Comparison of ENCODE assay signal across 8 cellular contexts in the genomic region with DNA sequence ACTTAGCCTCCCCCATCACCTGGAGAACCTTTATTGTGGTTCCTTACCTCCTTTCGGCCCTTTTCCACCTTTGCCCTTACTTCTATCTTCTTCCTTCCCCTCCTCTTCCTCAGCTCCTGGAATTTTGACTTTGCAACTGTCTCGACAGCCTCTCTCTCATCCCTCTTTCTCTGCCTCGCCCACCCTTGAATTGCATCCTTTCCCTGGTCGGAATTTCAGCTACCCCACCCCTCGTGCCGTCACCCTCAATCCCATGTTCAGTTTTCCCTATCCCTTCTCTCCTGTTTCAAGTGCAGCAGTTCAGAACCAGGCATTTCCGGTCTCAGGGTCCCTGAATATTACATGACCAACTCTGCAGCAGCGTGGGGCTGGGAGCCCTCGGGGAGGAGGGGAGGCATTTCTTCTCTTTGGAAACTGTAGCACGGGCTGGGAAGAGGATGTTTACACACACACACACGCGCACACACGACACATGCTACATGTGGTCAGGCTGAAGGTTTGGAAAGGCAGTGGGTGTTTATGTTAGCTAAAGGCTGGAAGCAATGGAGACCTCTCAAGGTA. TPM values are rescaled to one million over a fixed set of nuclear protein-coding genes. Genes with fewer than 3 reads are reported as not detected.
DNase-seq lines count a peak whose midpoint lies in the region; ATAC-seq and TF ChIP-seq lines count a peak whose summit lies in the region.

No MANE protein-coding gene starts in this region.

- no peak overlapping the region for H2AK5ac ChIP-seq in mesenchymal stem cell (ENCODE audit: low read length, severe bottlenecking)

- H3K18ac ChIP-seq in mesenchymal stem cell (ENCODE audit: low read depth in 1 of 2, low read length in 2 of 2) = peak overlapping the region; percentile 90 to 99

- H3K9me3 ChIP-seq in mesenchymal stem cell (ENCODE audit: control insufficient read depth, low read length) = no peaks in the 10 kb centered on the region
- H3K9me3 ChIP-seq in transverse colon = no peaks in the 10 kb centered on the region

- peak overlapping the region in 1 of 2 experiments; percentile 71 for H3K14ac ChIP-seq in mesenchymal stem cell (ENCODE audit: low read length in 2 of 2)

- no peak for TF ChIP-seq EP300 in transverse colon (IDR thresholded peaks at IDR 0.05; ENCODE audit: low read depth)

- no peak for TF ChIP-seq CTCF in transverse colon (IDR thresholded peaks at IDR 0.05)

- H2AFZ ChIP-seq in mesenchymal stem cell (ENCODE audit: low read depth, low read length) = peak overlapping the region; percentile 89

- H3K27me3 ChIP-seq in mesenchymal stem cell (ENCODE audit: control insufficient read depth in 1 of 2, insufficient read depth in 1 of 2, low read length in 2 of 2) (no peaks in the 10 kb centered on the region), transverse colon (no peaks in the 10 kb centered on the region)

- peak overlapping the region; percentile 91 to 96 for H3K4ac ChIP-seq in mesenchymal stem cell (ENCODE audit: low read depth in 1 of 2, low read length in 2 of 2)

- no peak overlapping the region for H2BK15ac ChIP-seq in mesenchymal stem cell (ENCODE audit: low read depth, poor library complexity, severe bottlenecking)

- H2BK120ac ChIP-seq in mesenchymal stem cell (ENCODE audit: low read depth, low read length) = peak overlapping the region; percentile 81

- in situ Hi-C loops in transverse colon (cut with MboI; ENCODE audit: low pct_ligation_motif_present in 1 of 4, low pct_unique_long_range_greater_than_20kb in 1 of 4, low sequenced_read_pairs in 3 of 4) = no loop called here

- ATAC-seq in Right ventricle myocardium superior (ENCODE audit: poor library complexity) (no peak), HG03521 (IDR thresholded peaks at IDR 0.05; ENCODE audit: unreplicated experiment) (no peak)

- no peak overlapping the region for H2BK5ac ChIP-seq in mesenchymal stem cell (ENCODE audit: low read depth, low read length, poor library complexity, severe bottlenecking)

- H3K79me1 ChIP-seq in mesenchymal stem cell (replicated peaks; ENCODE audit: low read length, poor library complexity, severe bottlenecking) = peaks cover 6% of the 10 kb centered on the region

- DNase-seq in Right ventricle myocardium superior (peak; percentile 51), cardiac septum (ENCODE audit: low spot score) (no peak), RPMI7951 (ENCODE audit: low read depth) (peak; percentile 40), dermis blood vessel endothelial cell (peak; percentile 54), mesenchymal stem cell (peak; percentile 94), transverse colon (peak; percentile 47), inferior parietal cortex (ENCODE audit: extremely low spot score) (no peak)

- 2% methylated on average over 8 of the region's 13 CpGs for WGBS in mesenchymal stem cell
- WGBS in transverse colon (ENCODE audit: low coverage in 1 of 2), 2 donors = 0% methylated on average over 6 to 13 of the region's 13 CpGs

- H3K4me3 ChIP-seq in mesenchymal stem cell (ENCODE audit: insufficient read depth in 1 of 2, low read depth in 1 of 2, low read length in 2 of 2) (peak overlapping the region; percentile 95 to 100), transverse colon (peak overlapping the region; percentile 52 to 87 (median 78))

- peaks cover 0 to 4% of the 10 kb centered on the region in 2 experiments for H3K36me3 ChIP-seq in mesenchymal stem cell (ENCODE audit: control insufficient read depth in 1 of 2, insufficient read depth in 2 of 2, low read depth in 1 of 2, low read length in 2 of 2)
- H3K36me3 ChIP-seq in transverse colon = no peaks in the 10 kb centered on the region

- H3K27ac ChIP-seq in mesenchymal stem cell (ENCODE audit: low read length, poor library complexity, severe bottlenecking) = peak overlapping the region; percentile 75
- H3K27ac ChIP-seq in transverse colon = peak overlapping the region; percentile 95 to 98 (median 96)

- peak overlapping the region; percentile 49 to 98 for H2BK12ac ChIP-seq in mesenchymal stem cell (ENCODE audit: low read length in 2 of 2)

- H3K4me2 ChIP-seq in mesenchymal stem cell (ENCODE audit: low read length, poor library complexity, severe bottlenecking) = peak overlapping the region; percentile 98

- H3K9ac ChIP-seq in mesenchymal stem cell (ENCODE audit: low read length) = peak overlapping the region; percentile 81

- TF ChIP-seq POLR2A in transverse colon (IDR thresholded peaks at IDR 0.05) = no peak

- peak overlapping the region; percentile 94 for H4K91ac ChIP-seq in mesenchymal stem cell (ENCODE audit: low read length)

- H4K8ac ChIP-seq in mesenchymal stem cell (ENCODE audit: low read length) = peak overlapping the region; percentile 55

- intact Hi-C loops in Right ventricle myocardium superior (cut with DNase I) = loop anchor here (10.0 kb wide), 1 partner anchor 51 kb away; no protein-coding TSS in a partner anchor
- intact Hi-C loops in cardiac septum (cut with DNase I) = loop anchor here (1.0 to 2.0 kb wide), 2 partner anchors 37 to 44 kb away; partner anchors contain the start of gene PSMB6
- intact Hi-C loops in transverse colon (cut with DNase I; ENCODE audit: low total_unique reads) = loop anchor here (1.0 kb wide), 1 partner anchor 48 kb away; no protein-coding TSS in a partner anchor

- peaks cover 12% of the 10 kb centered on the region for H3K4me1 ChIP-seq in mesenchymal stem cell (ENCODE audit: control insufficient read depth, insufficient read depth, low read depth, low read length)
- H3K4me1 ChIP-seq in transverse colon = peaks cover 10 to 48% (median 23%) of the 10 kb centered on the region in 4 donors

- no peak overlapping the region for H3K23ac ChIP-seq in mesenchymal stem cell (ENCODE audit: low read length in 2 of 2)

RNA-seq across cellular contexts. Expression of gene MINK1, which starts 0.9 kb away (rescaled TPM):
- 47.6 TPM for total RNA-seq in Right ventricle myocardium superior
- total RNA-seq in cardiac septum = 44.0 TPM
- total RNA-seq in RPMI7951 (2014; rRNA removed; shearing (Covaris generic)) = 11.0 and 11.1 TPM in 2 replicates
- total RNA-seq in dermis blood vessel endothelial cell = 44.9 and 58.2 TPM in 2 replicates
- polyA plus RNA-seq in mesenchymal stem cell (2013, experiment 1 of 2) = 41.2 TPM
- polyA plus RNA-seq in mesenchymal stem cell (2013, experiment 2 of 2) = 38.5 TPM
- 100 to 1,000 TPM; 128 to 406 (median 181) TPM for total RNA-seq in transverse colon

RNA-seq across cellular contexts. Expression of gene PLD2, which starts 27.1 kb away (rescaled TPM):
- total RNA-seq in Right ventricle myocardium superior (13.6 TPM), cardiac septum (9.5 TPM), dermis blood vessel endothelial cell (35.1 and 47.2 TPM in 2 replicates), transverse colon (10 to 100 TPM; 13.9 to 81.9 (median 18.9) TPM)
- 7.0 and 12.1 TPM in 2 replicates for total RNA-seq in RPMI7951 (2014; rRNA removed; shearing (Covaris generic))
- polyA plus RNA-seq in mesenchymal stem cell (2013, experiment 1 of 2) = 12.3 TPM
- 12.6 TPM for polyA plus RNA-seq in mesenchymal stem cell (2013, experiment 2 of 2)

RNA-seq across cellular contexts. Expression of gene PSMB6, which starts 38.1 kb away (rescaled TPM):
- total RNA-seq in Right ventricle myocardium superior = 214 TPM
- 147 TPM for total RNA-seq in cardiac septum
- 319 and 393 TPM in 2 replicates for total RNA-seq in RPMI7951 (2014; rRNA removed; shearing (Covaris generic))
- 157 and 202 TPM in 2 replicates for total RNA-seq in dermis blood vessel endothelial cell
- polyA plus RNA-seq in mesenchymal stem cell (2013, experiment 1 of 2) = 216 TPM
- polyA plus RNA-seq in mesenchymal stem cell (2013, experiment 2 of 2) = 223 TPM
- 100 to 1,000 TPM in 2 of 4 donors, 10 to 100 TPM in 2; 34.0 to 111 (median 80.9) TPM for total RNA-seq in transverse colon

RNA-seq across cellular contexts. Expression of gene GLTPD2, which starts 45.3 kb away (rescaled TPM):
- total RNA-seq in Right ventricle myocardium superior = not detected
- total RNA-seq in cardiac septum = not detected
- not detected in 2 replicates for total RNA-seq in RPMI7951 (2014; rRNA removed; shearing (Covaris generic))
- total RNA-seq in dermis blood vessel endothelial cell = not detected in 2 replicates
- polyA plus RNA-seq in mesenchymal stem cell (2013, experiment 1 of 2) = not detected
- polyA plus RNA-seq in mesenchymal stem cell (2013, experiment 2 of 2) = not detected
- 1 to 10 TPM in 1 of 4 donors, under 1 TPM in 1, not detected in 2; 0.41 to 1.7 TPM for total RNA-seq in transverse colon

Comparison
In these comparisons a context has a peak if more than half of its experiments do, and no peak if none do; other contexts are left out.
1. DNase-seq: peak in Right ventricle myocardium superior (single experiment), RPMI7951 (single experiment), dermis blood vessel endothelial cell (single experiment), mesenchymal stem cell (single experiment) and transverse colon (single experiment); none in cardiac septum (single experiment) and inferior parietal cortex (single experiment).